ENCODE assay signal across 15 cellular contexts in the genomic region with DNA sequence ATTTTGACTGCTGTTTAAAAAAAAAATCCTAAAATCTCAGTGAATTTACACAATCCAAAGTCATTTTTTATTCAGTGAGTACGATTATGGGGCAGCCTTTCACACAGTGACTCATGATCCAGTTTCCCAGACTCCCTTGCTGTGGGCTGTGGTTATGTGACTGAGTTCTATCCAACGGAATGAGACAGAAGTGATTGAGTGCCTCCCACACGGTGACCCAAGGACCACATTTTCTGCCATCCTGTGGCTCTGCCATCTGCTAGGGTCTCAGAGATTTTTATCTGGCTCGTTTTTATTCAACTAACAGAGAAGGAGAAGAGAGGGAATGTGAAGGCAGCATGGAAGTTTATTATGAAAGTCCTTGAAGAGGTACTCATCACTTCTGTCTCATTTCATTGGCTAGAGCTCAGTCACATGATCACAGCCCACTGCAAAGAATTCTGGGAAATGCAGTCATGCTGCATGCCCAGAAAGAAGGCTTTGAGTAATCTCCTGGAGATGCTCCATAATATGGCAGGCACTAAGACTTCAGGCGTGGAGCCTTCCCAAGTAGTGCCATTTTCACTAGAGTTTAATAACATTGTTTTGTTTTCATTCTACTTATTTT.
DNase-seq lines count a peak whose midpoint lies in the region; ATAC-seq and TF ChIP-seq lines count a peak whose summit lies in the region.
"Had no signal": no experiment of that assay in that cellular context is flagged by ENCODE, and none has a peak within 500 bp of the region (broad histone marks: within the 10 kb centered on the region; RNA-seq: fewer than 3 reads in every experiment).

No MANE protein-coding gene starts in this region.

- in situ Hi-C loops in GM13977 (cut with MboI; ENCODE audit: low pct_unique_long_range_greater_than_20kb, low sequenced_read_pairs, unreplicated experiment): no loop called here

- H3K27ac ChIP-seq in foreskin keratinocyte: no peak overlapping the region
- H3K27ac ChIP-seq: neutrophil, vagina had no signal

- H3K4me1 ChIP-seq in foreskin keratinocyte: no peaks in the 10 kb centered on the region
- H3K4me1 ChIP-seq: vagina had no signal

- DNase-seq in GM13977 (ENCODE audit: low spot score) (no peak), NCI-H1930 (lab: John Stamatoyannopoulos, UW) (peak; percentile 24 to 25), astrocyte of the hippocampus (ENCODE audit: low read depth, low spot score) (peak; percentile 66), renal cortical epithelial cell (ENCODE audit: low read depth) (peak; percentile 52), foreskin keratinocyte (no peak)
- DNase-seq: CD4-positive, alpha-beta T cell; hypothalamus; Kasumi-1; NCI-H2081; stimulated activated naive CD4-positive, alpha-beta T cell treated with Interleukin-2 at 50 U/mL for 16 hours had no signal

- H3K27me3 ChIP-seq in foreskin keratinocyte: no peaks in the 10 kb centered on the region
- H3K27me3 ChIP-seq: neutrophil, vagina had no signal

- ATAC-seq in foreskin keratinocyte (no peak), HG03571 (IDR thresholded peaks at IDR 0.05; ENCODE audit: unreplicated experiment) (no peak), HG02588 (IDR thresholded peaks at IDR 0.05; ENCODE audit: unreplicated experiment) (no peak)
- ATAC-seq: activated CD4-positive, CD25-positive, alpha-beta regulatory T cell treated with anti-CD3 and anti-CD28 coated beads, Interleukin-2, amount 50 U/mL, for 24 hours had no signal

- TF ChIP-seq CTCF in GM13977 (IDR thresholded peaks at IDR 0.05; ENCODE audit: extremely low read depth, insufficient read depth, missing control alignments) (peak; percentile 3), foreskin keratinocyte (conservative IDR thresholded peaks at IDR 0.05) (no peak)

Comparison
In these comparisons a context has a peak if more than half of its experiments do, and no peak if none do; other contexts are left out.
1. DNase-seq: peak in NCI-H1930 (2 of 2), astrocyte of the hippocampus (single experiment) and renal cortical epithelial cell (single experiment); none in GM13977 (single experiment) and foreskin keratinocyte (0 of 2).